8 cellular contexts compared by ENCODE assay signal in genomic region chr6:7155871-7156579, GRCh38. TPM values are rescaled to one million over a fixed set of nuclear protein-coding genes. Genes with fewer than 3 reads are reported as not detected.
DNase-seq lines count a peak whose midpoint lies in the region; ATAC-seq lines count a peak whose summit lies in the region.

No MANE protein-coding gene starts in this region.

- H3K9me3 Mint-ChIP-seq in activated CD4-positive, alpha-beta T cell treated with anti-CD3 and anti-CD28 coated beads for 36 hours (ENCODE audit: low read depth) = no peaks in the 10 kb centered on the region
- no peaks in the 10 kb centered on the region for H3K9me3 Mint-ChIP-seq in central memory CD8-positive, alpha-beta T cell
- no peaks in the 10 kb centered on the region for H3K9me3 Mint-ChIP-seq in stimulated activated effector memory CD8-positive, alpha-beta T cell treated with anti-CD3 and anti-CD28 coated beads, Interleukin-12 subunit alpha, Interleukin-12 subunit beta, amount 100 ng/mL, for 72 hours

- H3K4me3 Mint-ChIP-seq in activated CD4-positive, alpha-beta T cell treated with anti-CD3 and anti-CD28 coated beads for 36 hours = no peak overlapping the region
- no peak overlapping the region for H3K4me3 Mint-ChIP-seq in central memory CD8-positive, alpha-beta T cell
- no peak overlapping the region for H3K4me3 Mint-ChIP-seq in stimulated activated effector memory CD8-positive, alpha-beta T cell treated with anti-CD3 and anti-CD28 coated beads, Interleukin-12 subunit alpha, Interleukin-12 subunit beta, amount 100 ng/mL, for 72 hours

- peaks cover 6% of the 10 kb centered on the region for H3K36me3 Mint-ChIP-seq in activated CD4-positive, alpha-beta T cell treated with anti-CD3 and anti-CD28 coated beads for 36 hours (ENCODE audit: low read depth)
- peaks cover 2% of the 10 kb centered on the region for H3K36me3 Mint-ChIP-seq in central memory CD8-positive, alpha-beta T cell (ENCODE audit: insufficient read depth)
- H3K36me3 Mint-ChIP-seq in stimulated activated effector memory CD8-positive, alpha-beta T cell treated with anti-CD3 and anti-CD28 coated beads, Interleukin-12 subunit alpha, Interleukin-12 subunit beta, amount 100 ng/mL, for 72 hours = peaks cover 7% of the 10 kb centered on the region

- CTCF ChIA-PET in activated CD4-positive, alpha-beta T cell treated with anti-CD3 and anti-CD28 coated beads for 36 hours (lab: Charles Lee) = interaction anchor here (1.2 to 3.0 kb wide), 2 partner anchors 11 to 31 kb away, joined by 7 to 10 read pairs; no protein-coding TSS in a partner anchor

- peaks cover 79% of the 10 kb centered on the region for H3K4me1 Mint-ChIP-seq in activated CD4-positive, alpha-beta T cell treated with anti-CD3 and anti-CD28 coated beads for 36 hours
- H3K4me1 Mint-ChIP-seq in central memory CD8-positive, alpha-beta T cell = peaks cover 74% of the 10 kb centered on the region
- H3K4me1 Mint-ChIP-seq in stimulated activated effector memory CD8-positive, alpha-beta T cell treated with anti-CD3 and anti-CD28 coated beads, Interleukin-12 subunit alpha, Interleukin-12 subunit beta, amount 100 ng/mL, for 72 hours = peaks cover 79% of the 10 kb centered on the region

- DNase-seq in activated CD4-positive, alpha-beta T cell treated with anti-CD3 and anti-CD28 coated beads for 36 hours = no peak
- DNase-seq in activated CD4-positive, alpha-beta T cell treated with anti-CD3 and anti-CD28 coated beads for 4 hours = no peak
- DNase-seq in central memory CD8-positive, alpha-beta T cell (ENCODE audit: low spot score in 2 of 2) = no peak
- DNase-seq in stimulated activated effector memory CD8-positive, alpha-beta T cell treated with anti-CD3 and anti-CD28 coated beads, Interleukin-12 subunit alpha, Interleukin-12 subunit beta, amount 100 ng/mL, for 72 hours (ENCODE audit: low spot score in 2 of 2) = no peak
- no peak for DNase-seq in cortex of kidney (lab: John Stamatoyannopoulos, UW)
- DNase-seq in left lobe of liver (ENCODE audit: low spot score) = no peak
- DNase-seq in nucleus accumbens (lab: John Stamatoyannopoulos, UW) = no peak

- peak overlapping the region; percentile 53 for H3K27ac Mint-ChIP-seq in activated CD4-positive, alpha-beta T cell treated with anti-CD3 and anti-CD28 coated beads for 36 hours
- H3K27ac Mint-ChIP-seq in central memory CD8-positive, alpha-beta T cell (ENCODE audit: low read depth) = peak overlapping the region; percentile 82
- peak overlapping the region; percentile 61 for H3K27ac Mint-ChIP-seq in stimulated activated effector memory CD8-positive, alpha-beta T cell treated with anti-CD3 and anti-CD28 coated beads, Interleukin-12 subunit alpha, Interleukin-12 subunit beta, amount 100 ng/mL, for 72 hours

- intact Hi-C loops in activated CD4-positive, alpha-beta T cell treated with anti-CD3 and anti-CD28 coated beads for 36 hours (cut with DNase I, micrococcal nuclease) = loop anchor here (2.0 kb wide), 2 partner anchors 19 to 69 kb away; no protein-coding TSS in a partner anchor

- peak; percentile 20 for ATAC-seq in activated CD4-positive, alpha-beta T cell treated with anti-CD3 and anti-CD28 coated beads for 36 hours
- peak; percentile 54 for ATAC-seq in HG03045 (IDR thresholded peaks at IDR 0.05; ENCODE audit: unreplicated experiment)
- ATAC-seq in central memory CD8-positive, alpha-beta T cell (replicated peaks; ENCODE audit: extremely low read depth, poor library complexity, severe bottlenecking) = no peak
- ATAC-seq in stimulated activated effector memory CD8-positive, alpha-beta T cell treated with anti-CD3 and anti-CD28 coated beads, Interleukin-12 subunit alpha, Interleukin-12 subunit beta, amount 100 ng/mL, for 72 hours = no peak
- no peak for ATAC-seq in left lobe of liver

- POLR2A ChIA-PET in activated CD4-positive, alpha-beta T cell treated with anti-CD3 and anti-CD28 coated beads for 36 hours (lab: Charles Lee) = no interaction called here

- no peaks in the 10 kb centered on the region for H3K27me3 Mint-ChIP-seq in activated CD4-positive, alpha-beta T cell treated with anti-CD3 and anti-CD28 coated beads for 36 hours
- H3K27me3 Mint-ChIP-seq in central memory CD8-positive, alpha-beta T cell = no peaks in the 10 kb centered on the region

RNA-seq across cellular contexts. Expression of gene RREB1, which starts 48.3 kb away (rescaled TPM):
- 10 to 100 TPM; 14.7 to 18.1 TPM for total RNA-seq in activated CD4-positive, alpha-beta T cell treated with anti-CD3 and anti-CD28 coated beads for 36 hours
- 43.3 TPM for total RNA-seq in left lobe of liver

Comparison
In these comparisons a context has a peak if more than half of its experiments do, and no peak if none do; other contexts are left out.
1. ATAC-seq: peak in activated CD4-positive, alpha-beta T cell treated with anti-CD3 and anti-CD28 coated beads for 36 hours (single experiment) and HG03045 (single experiment); none in central memory CD8-positive, alpha-beta T cell (single experiment), stimulated activated effector memory CD8-positive, alpha-beta T cell treated with anti-CD3 and anti-CD28 coated beads, Interleukin-12 subunit alpha, Interleukin-12 subunit beta, amount 100 ng/mL, for 72 hours (single experiment) and left lobe of liver (single experiment).
2. Peak in every context shown above with its lines, with median percentiles within 50 percentile points of each other: H3K27ac Mint-ChIP-seq.